In the genomic region with DNA sequence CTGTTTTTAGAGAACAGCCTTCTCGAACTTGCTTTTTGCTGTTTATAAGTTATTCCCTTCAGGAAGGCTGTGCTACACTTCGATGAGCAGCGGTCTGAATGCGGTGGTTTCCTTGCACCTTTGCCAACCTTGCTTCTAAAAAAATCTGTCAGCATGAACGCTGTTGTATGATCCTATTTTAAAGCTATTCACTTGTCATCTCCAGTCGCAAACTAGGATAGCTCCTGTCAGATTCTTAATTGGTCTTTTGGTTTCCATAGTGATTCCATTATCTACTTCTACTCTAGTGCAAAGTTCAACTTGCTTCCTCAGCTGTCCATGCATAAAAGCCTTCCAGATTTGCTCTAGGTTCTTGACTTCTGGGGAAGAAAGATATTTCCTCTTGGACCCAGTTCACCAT, we compare ENCODE assay signal across 22 cellular contexts.
DNase-seq lines count a peak whose midpoint lies in the region; ATAC-seq and TF ChIP-seq lines count a peak whose summit lies in the region.
"Had no signal": no experiment of that assay in that cellular context is flagged by ENCODE, and none has a peak within 500 bp of the region (broad histone marks: within the 10 kb centered on the region; RNA-seq: fewer than 3 reads in every experiment).

No MANE protein-coding gene starts in this region.

- H3K4me1 ChIP-seq in neural progenitor cell, result no peaks in the 10 kb centered on the region

- no peak overlapping the region for H2AFZ ChIP-seq in neural progenitor cell (replicated peaks)

- H3K9me3 ChIP-seq in neural progenitor cell (ENCODE audit: low read depth), result no peaks in the 10 kb centered on the region

- H3K27ac ChIP-seq in neural progenitor cell, result no peak overlapping the region
- H3K27ac ChIP-seq: BLaER1 treated with 17β-estradiol and CSF1 and Interleukin-3, amounts not matched to agents 10 nM and 100 nM had no signal

- H3K4me3 ChIP-seq in epithelial cell of proximal tubule (ENCODE audit: low read depth, low read length), result no peak overlapping the region
- no peak overlapping the region for H3K4me3 ChIP-seq in neural progenitor cell
- H3K4me3 ChIP-seq: BLaER1 treated with 17β-estradiol and CSF1 and Interleukin-3, amounts not matched to agents 10 nM and 100 nM had no signal

- no peaks in the 10 kb centered on the region for H3K27me3 ChIP-seq in neural progenitor cell
- H3K27me3 ChIP-seq: BLaER1 treated with 17β-estradiol and CSF1 and Interleukin-3, amounts not matched to agents 10 nM and 100 nM had no signal

- H3K36me3 Mint-ChIP-seq in neural progenitor cell, result peaks cover 14% of the 10 kb centered on the region

- no peaks in the 10 kb centered on the region for H3K79me2 ChIP-seq in neural progenitor cell (ENCODE audit: low read depth)

- no peak overlapping the region for H3K4me2 ChIP-seq in neural progenitor cell
- H3K4me2 ChIP-seq: BLaER1 treated with 17β-estradiol and CSF1 and Interleukin-3, amounts not matched to agents 10 nM and 100 nM had no signal

- no peak for ATAC-seq in HG02610 (IDR thresholded peaks at IDR 0.05; ENCODE audit: unreplicated experiment)
- ATAC-seq: CD8-positive, alpha-beta T cell; PC-3; SK-N-SH treated with all-trans-retinoic acid at 6 μM for 48 hours had no signal

- H3K4me1 Mint-ChIP-seq in neural progenitor cell, result peaks cover 32% of the 10 kb centered on the region

- H3K9ac ChIP-seq in neural progenitor cell, result no peak overlapping the region
- H3K9ac ChIP-seq: BLaER1 treated with 17β-estradiol and CSF1 and Interleukin-3, amounts not matched to agents 10 nM and 100 nM had no signal

- no peak for TF ChIP-seq CTCF in epithelial cell of proximal tubule (conservative IDR thresholded peaks at IDR 0.05; ENCODE audit: low read depth, low read length)
- TF ChIP-seq CTCF in neural progenitor cell (IDR thresholded peaks at IDR 0.05), result no peak

- H3K9me3 Mint-ChIP-seq in neural progenitor cell, result no peaks in the 10 kb centered on the region
- H3K9me3 Mint-ChIP-seq: CD8-positive, alpha-beta T cell had no signal

- H3K36me3 ChIP-seq in neural progenitor cell, result no peaks in the 10 kb centered on the region

- H4K20me1 ChIP-seq in neural progenitor cell (ENCODE audit: low read depth), result no peaks in the 10 kb centered on the region
- H4K20me1 ChIP-seq: BLaER1 treated with 17β-estradiol and CSF1 and Interleukin-3, amounts not matched to agents 10 nM and 100 nM had no signal

- no peaks in the 10 kb centered on the region for H3F3A ChIP-seq in neural progenitor cell (ENCODE audit: low read depth)

- no peak overlapping the region for H3K4me3 Mint-ChIP-seq in neural progenitor cell
- H3K4me3 Mint-ChIP-seq: CD8-positive, alpha-beta T cell had no signal

- peak overlapping the region; percentile 26 for H3K27ac Mint-ChIP-seq in neural progenitor cell

- DNase-seq in HuH-7 (ENCODE audit: low spot score) (peak; percentile 16), NCI-H2227 treated with DMSO at 0.1 percent for 48 hours (lab: John Stamatoyannopoulos, UW) (peak; percentile 62), epithelial cell of proximal tubule (ENCODE audit: low read depth) (peak; percentile 16), neural progenitor cell (ENCODE audit: low spot score) (no peak), NAMALWA (ENCODE audit: low spot score) (no peak)
- DNase-seq in activated CD4-positive, alpha-beta T cell treated with anti-CD3 and anti-CD28 coated beads for 48 hours, result no peak
- DNase-seq: Calu3; CD8-positive, alpha-beta T cell; DMS53; EL; GOT3; KBM-7; NCI-H187 treated with DMSO at 0.1 percent for 48 hours; NCI-H2171; NCI-H446 treated with DMSO at 0.1 percent for 48 hours; NCI-H82; PC-3; RPMI8226; SIG-M5 had no signal

- H3K27me3 Mint-ChIP-seq in neural progenitor cell (ENCODE audit: insufficient read depth, low read depth), result no peaks in the 10 kb centered on the region

Comparison
In these comparisons a context has a peak if more than half of its experiments do, and no peak if none do; other contexts are left out.
1. DNase-seq: peak in HuH-7 (single experiment), NCI-H2227 treated with DMSO at 0.1 percent for 48 hours (single experiment) and epithelial cell of proximal tubule (single experiment); none in neural progenitor cell (single experiment), activated CD4-positive, alpha-beta T cell treated with anti-CD3 and anti-CD28 coated beads for 48 hours (single experiment) and NAMALWA (single experiment).